18 cellular contexts compared by ENCODE assay signal in the genomic region with DNA sequence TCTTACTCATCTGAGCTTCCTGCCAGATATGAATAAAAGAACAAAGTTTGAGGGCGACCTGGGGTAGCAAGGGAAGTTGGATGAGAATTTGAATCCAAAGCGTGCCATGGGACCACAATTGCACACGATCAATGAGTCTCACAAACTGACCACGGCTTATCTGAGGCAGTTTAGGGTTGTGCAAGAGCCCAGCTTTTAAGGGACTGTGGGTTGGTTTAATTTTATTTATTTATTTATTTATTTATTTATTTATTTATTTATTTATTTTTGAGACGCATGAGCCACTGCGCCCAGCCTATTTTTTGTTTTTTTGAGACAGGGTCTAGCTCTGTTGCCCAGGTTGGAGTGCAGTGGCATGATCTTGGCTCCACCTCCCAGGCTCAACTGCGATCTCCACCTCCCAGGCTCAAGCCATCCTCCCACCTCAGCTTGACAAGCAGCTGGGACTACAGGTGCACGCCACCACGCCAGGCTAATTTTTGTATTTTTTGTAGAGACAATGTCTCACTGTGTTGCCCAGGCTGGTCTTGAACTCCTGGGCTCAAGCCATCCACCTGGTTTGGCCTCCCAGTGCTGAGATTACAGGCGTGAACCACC. TPM values are rescaled to one million over a fixed set of nuclear protein-coding genes. Genes with fewer than 3 reads are reported as not detected.
DNase-seq lines count a peak whose midpoint lies in the region; ATAC-seq and TF ChIP-seq lines count a peak whose summit lies in the region.
"Had no signal": no experiment of that assay in that cellular context is flagged by ENCODE, and none has a peak within 500 bp of the region (broad histone marks: within the 10 kb centered on the region; RNA-seq: fewer than 3 reads in every experiment).

No MANE protein-coding gene starts in this region.

- H4K20me1 ChIP-seq in DND-41 (ENCODE audit: insufficient read depth, low read length) = no peaks in the 10 kb centered on the region
- H4K20me1 ChIP-seq: BLaER1 had no signal

- H3K27me3 ChIP-seq in A673 (replicated peaks; ENCODE audit: insufficient read depth, low read depth, low read length, poor library complexity) (no peaks in the 10 kb centered on the region), DND-41 (ENCODE audit: insufficient read depth, low read length, poor library complexity) (no peaks in the 10 kb centered on the region), dorsolateral prefrontal cortex (no peaks in the 10 kb centered on the region)
- H3K27me3 ChIP-seq: BLaER1, suprapubic skin had no signal

- DNase-seq in A673 (ENCODE audit: low spot score) (no peak), DND-41 (no peak), activated B cell treated with CpG ODN at 0.5 μM for 24 hours (no peak), immature natural killer cell (no peak), coronary artery (ENCODE audit: low spot score) (no peak), dorsolateral prefrontal cortex (no peak)
- DNase-seq: activated CD4-positive, alpha-beta T cell treated with anti-CD3 and anti-CD28 coated beads for 1 hour; foreskin keratinocyte; IMR-90; NCI-H187 treated with DMSO at 0.1 percent for 48 hours; NK-92 treated with Interleukin-12 subunit alpha and Interleukin-12 subunit beta, amount 100 ng/mL, for 24 hours; SK-N-SH had no signal

- TF ChIP-seq CTCF in A673 (conservative IDR thresholded peaks at IDR 0.05; ENCODE audit: low read depth, low read length) (no peak), DND-41 (IDR thresholded peaks at IDR 0.05; ENCODE audit: borderline replicate concordance, extremely low read depth, low read length, poor library complexity, severe bottlenecking) (no peak), activated B cell treated with CpG ODN at 0.5 μM for 24 hours (IDR thresholded peaks at IDR 0.05) (no peak), coronary artery (IDR thresholded peaks at IDR 0.05) (no peak), dorsolateral prefrontal cortex (IDR thresholded peaks at IDR 0.05 in 54 of 56, conservative IDR thresholded peaks at IDR 0.05 in 2 of 56; ENCODE audit: low read depth in 1 of 56, partially characterized antibody in 56 of 56) (no peak)

- no TSS peak for BruUV-seq in A673 (replicated peaks; lab: Mats Ljungman, UMichigan)

- no peak overlapping the region for H3K27ac Mint-ChIP-seq in activated B cell treated with CpG ODN at 0.5 μM for 24 hours
- peak overlapping the region in 1 of 6 donors; percentile 86 for H3K27ac Mint-ChIP-seq in immature natural killer cell

- peak overlapping the region; percentile 90 for H3K4me3 ChIP-seq in A673 (ENCODE audit: low read depth, low read length, poor library complexity, severe bottlenecking)
- peak overlapping the region in 1 of 2 experiments; percentile 92; a peak in 3 of 4 replicates for H3K4me3 ChIP-seq in DND-41 (ENCODE audit: low read depth in 1 of 2, low read length in 2 of 2)
- H3K4me3 ChIP-seq in coronary artery = no peak overlapping the region
- H3K4me3 ChIP-seq in dorsolateral prefrontal cortex = peak overlapping the region in 3 of 59 donors; percentile 63 to 87 (median 77)

- no peaks in the 10 kb centered on the region for H3K9me3 Mint-ChIP-seq in activated B cell treated with CpG ODN at 0.5 μM for 24 hours
- H3K9me3 Mint-ChIP-seq in immature natural killer cell = no peaks in the 10 kb centered on the region

- intact Hi-C loops in A673 (cut with micrococcal nuclease; ENCODE audit: unreplicated experiment) (no loop called here), activated B cell treated with CpG ODN at 0.5 μM for 24 hours (cut with micrococcal nuclease) (no loop called here), dorsolateral prefrontal cortex (cut with DNase I) (no loop called here)

- H3K4me2 ChIP-seq in DND-41 (ENCODE audit: insufficient read depth, low read length) = peak overlapping the region; percentile 98

- peak overlapping the region; percentile 80; the same call in 1 of the 2 replicates for H3K9ac ChIP-seq in DND-41 (ENCODE audit: low read depth, low read length)

- ATAC-seq in DND-41 (ENCODE audit: insufficient read depth, low read depth) (no peak), activated B cell treated with CpG ODN at 0.5 μM for 24 hours (ENCODE audit: low read depth) (no peak), GM18519 (IDR thresholded peaks at IDR 0.05; ENCODE audit: low FRiP score, unreplicated experiment) (no peak), GM18909 (IDR thresholded peaks at IDR 0.05; ENCODE audit: poor library complexity, unreplicated experiment) (no peak)

- H3K27me3 Mint-ChIP-seq in activated B cell treated with CpG ODN at 0.5 μM for 24 hours (no peaks in the 10 kb centered on the region), immature natural killer cell (ENCODE audit: low read depth in 3 of 3) (peaks cover 0 to 7% (median 5%) of the 10 kb centered on the region in 3 donors)

- H3K79me2 ChIP-seq in DND-41 (ENCODE audit: insufficient read depth, low read length) = no peaks in the 10 kb centered on the region; the same call in 1 of the 2 replicates

- H3K4me1 ChIP-seq in A673 (ENCODE audit: insufficient read depth, low read length, poor library complexity, severe bottlenecking) (no peaks in the 10 kb centered on the region), DND-41 (ENCODE audit: insufficient read depth, low read length) (peaks cover 14% of the 10 kb centered on the region)
- H3K4me1 ChIP-seq: foreskin keratinocyte had no signal

- H3K36me3 Mint-ChIP-seq in activated B cell treated with CpG ODN at 0.5 μM for 24 hours (ENCODE audit: low read depth) (no peaks in the 10 kb centered on the region), immature natural killer cell (peaks cover 0 to 4% (median 0%) of the 10 kb centered on the region in 3 donors)

- H3K9me3 ChIP-seq in A673 (ENCODE audit: low read depth, low read length, poor library complexity, severe bottlenecking) (no peaks in the 10 kb centered on the region), DND-41 (ENCODE audit: insufficient read depth, low read length, severe bottlenecking) (no peaks in the 10 kb centered on the region)
- H3K9me3 ChIP-seq: BLaER1, SK-N-SH, suprapubic skin had no signal

- CTCF ChIA-PET in A673 (lab: Charles Lee) = interaction anchor here (0.7 kb wide), 1 partner anchor 26 kb away, joined by 3 read pairs; no protein-coding TSS in a partner anchor
- CTCF ChIA-PET in activated B cell treated with CpG ODN at 0.5 μM for 24 hours (lab: Charles Lee) = interaction anchor here (1.3 kb wide), 1 partner anchor 27 kb away, joined by 4 read pairs; no protein-coding TSS in a partner anchor

- peaks cover 10% of the 10 kb centered on the region for H3K4me1 Mint-ChIP-seq in activated B cell treated with CpG ODN at 0.5 μM for 24 hours
- peaks cover 7 to 13% of the 10 kb centered on the region in 2 donors for H3K4me1 Mint-ChIP-seq in immature natural killer cell

- H3K4me3 Mint-ChIP-seq in activated B cell treated with CpG ODN at 0.5 μM for 24 hours = peak overlapping the region; percentile 90
- H3K4me3 Mint-ChIP-seq in immature natural killer cell = peak overlapping the region; percentile 83 to 98 (median 88)

- H3K27ac ChIP-seq in A673 (ENCODE audit: low read depth, low read length, poor library complexity, severe bottlenecking) = no peak overlapping the region
- no peak overlapping the region; the same call in 1 of the 2 replicates for H3K27ac ChIP-seq in DND-41 (ENCODE audit: low read length)
- no peak overlapping the region for H3K27ac ChIP-seq in coronary artery
- H3K27ac ChIP-seq in dorsolateral prefrontal cortex = no peak overlapping the region
- H3K27ac ChIP-seq: foreskin keratinocyte, suprapubic skin had no signal

- H2AFZ ChIP-seq in DND-41 (ENCODE audit: low read depth, low read length) = peak overlapping the region; percentile 98; the same call in 1 of the 2 replicates

- H3K36me3 ChIP-seq in A673 (ENCODE audit: insufficient read depth, low read length, poor library complexity, severe bottlenecking) (no peaks in the 10 kb centered on the region), DND-41 (ENCODE audit: insufficient read depth, low read length) (no peaks in the 10 kb centered on the region)
- H3K36me3 ChIP-seq: BLaER1, suprapubic skin had no signal

- POLR2A ChIA-PET in A673 (lab: Charles Lee; ENCODE audit: low non-redundant PET) (no interaction called here), activated B cell treated with CpG ODN at 0.5 μM for 24 hours (lab: Charles Lee) (no interaction called here)

RNA-seq across cellular contexts. Expression of a gene that starts 1.1 kb away (rescaled TPM):
- 0.50 and 1.1 TPM in 2 replicates for total RNA-seq in A673 (2021)
- 0.61 and 1.2 TPM in 2 replicates for total RNA-seq in activated B cell treated with CpG ODN at 0.5 μM for 24 hours
- 1 to 10 TPM in 2 of 3 donors, not detected in 1; 2.1 to 2.4 TPM for polyA plus RNA-seq in immature natural killer cell
- 1 to 10 TPM in 46 of 120 experiments, under 1 TPM in 59, not detected in 15; 0.21 to 3.1 (median 0.96) TPM for total RNA-seq in dorsolateral prefrontal cortex
- polyA plus RNA-seq: IMR-90 had no signal

RNA-seq across cellular contexts. Expression of a gene that starts 1.8 kb away (rescaled TPM):
- 0.24 and 0.26 TPM in 2 replicates for total RNA-seq in A673 (2021)
- total RNA-seq in activated B cell treated with CpG ODN at 0.5 μM for 24 hours = 0.09 and 0.42 TPM in 2 replicates
- under 1 TPM in 1 of 3 donors, not detected in 2; 0.07 TPM for polyA plus RNA-seq in immature natural killer cell
- total RNA-seq in dorsolateral prefrontal cortex = 1 to 10 TPM in 3 of 120 experiments, under 1 TPM in 20, not detected in 97; 0.11 to 1.8 (median 0.26) TPM
- total RNA-seq: foreskin keratinocyte, IMR-90, skeletal muscle tissue had no signal
- polyA plus RNA-seq: foreskin keratinocyte, IMR-90, neural cell, SK-N-SH had no signal

RNA-seq across cellular contexts. Expression of a gene that starts 51.9 kb away (rescaled TPM):
- total RNA-seq in A673 (2021) (0.39 and 1.6 TPM in 2 replicates), activated B cell treated with CpG ODN at 0.5 μM for 24 hours (0.66 and 2.5 TPM in 2 replicates), dorsolateral prefrontal cortex (1 to 10 TPM in 11 of 120 experiments, under 1 TPM in 32, not detected in 77; 0.11 to 2.7 (median 0.59) TPM)
- under 1 TPM in 2 of 3 donors, not detected in 1; 0.21 to 0.34 TPM for polyA plus RNA-seq in immature natural killer cell
- polyA plus RNA-seq: neural cell had no signal
